19 cellular contexts compared by ENCODE assay signal in genomic region chr11:26572770-26573402, GRCh38. TPM values are rescaled to one million over a fixed set of nuclear protein-coding genes. Genes with fewer than 3 reads are reported as not detected.
DNase-seq lines count a peak whose midpoint lies in the region; ATAC-seq and TF ChIP-seq lines count a peak whose summit lies in the region.
"Had no signal": no experiment of that assay in that cellular context is flagged by ENCODE, and none has a peak within 500 bp of the region (broad histone marks: within the 10 kb centered on the region; RNA-seq: fewer than 3 reads in every experiment).

No MANE protein-coding gene starts in this region.

- no peak overlapping the region for H2BK15ac ChIP-seq in H9 (ENCODE audit: low read depth, low read length)

- no peak overlapping the region for H3K4me3 ChIP-seq in gastroesophageal sphincter
- H3K4me3 ChIP-seq in osteoblast (ENCODE audit: insufficient read depth, low read length): no peak overlapping the region
- H3K4me3 ChIP-seq in CD4-positive, alpha-beta memory T cell (ENCODE audit: low read length in 2 of 2): no peak overlapping the region
- H3K4me3 ChIP-seq: coronary artery had no signal

- H4K20me1 ChIP-seq in H9 (ENCODE audit: control insufficient read depth, insufficient read depth, insufficient read length) (no peaks in the 10 kb centered on the region), osteoblast (ENCODE audit: insufficient read depth, low read length) (no peaks in the 10 kb centered on the region)

- H3K9ac ChIP-seq in H9 (ENCODE audit: extremely low read depth, insufficient read length, low read length): no peak overlapping the region

- H3K56ac ChIP-seq in H9 (ENCODE audit: insufficient read length, low read depth, low read length): no peak overlapping the region

- no peaks in the 10 kb centered on the region for H3K79me1 ChIP-seq in H9 (ENCODE audit: insufficient read depth, low read depth, low read length, poor library complexity, severe bottlenecking)

- no peaks in the 10 kb centered on the region for H3K27me3 ChIP-seq in H9 (ENCODE audit: insufficient read depth, low read length)
- no peaks in the 10 kb centered on the region for H3K27me3 ChIP-seq in gastroesophageal sphincter
- H3K27me3 ChIP-seq in osteoblast (ENCODE audit: insufficient read depth, low read length): no peaks in the 10 kb centered on the region
- no peaks in the 10 kb centered on the region for H3K27me3 ChIP-seq in CD4-positive, alpha-beta memory T cell (ENCODE audit: insufficient read depth, low read length)

- no peak overlapping the region for H2AK5ac ChIP-seq in H9 (ENCODE audit: insufficient read length, low read length)

- no peak overlapping the region for H2BK12ac ChIP-seq in H9 (ENCODE audit: insufficient read length, low read depth, low read length)

- intact Hi-C loops in CD4-positive, alpha-beta memory T cell (cut with micrococcal nuclease): no loop called here

- H4K8ac ChIP-seq in H9 (replicated peaks; ENCODE audit: insufficient read length, low read depth, low read length): no peak overlapping the region

- H3K4me3 Mint-ChIP-seq in H9 (no peak overlapping the region), WTC11 (no peak overlapping the region)
- no peak overlapping the region for H3K4me3 Mint-ChIP-seq in CD4-positive, alpha-beta memory T cell
- H3K4me3 Mint-ChIP-seq: activated naive CD4-positive, alpha-beta T cell treated with anti-CD3 and anti-CD28 coated beads for 36 hours; HFFc6 had no signal

- TF ChIP-seq EP300 in gastroesophageal sphincter (IDR thresholded peaks at IDR 0.05): no peak

- H2AFZ ChIP-seq in H9 (ENCODE audit: low read length) (no peak overlapping the region), osteoblast (ENCODE audit: low read length) (peak overlapping the region; percentile 22)

- H3T11ph ChIP-seq in H9 (ENCODE audit: low read length): no peak overlapping the region

- no peak overlapping the region for H3K18ac ChIP-seq in H9 (ENCODE audit: insufficient read length, low read depth, low read length)

- no peak overlapping the region for H3K23ac ChIP-seq in H9 (ENCODE audit: insufficient read length, low read depth, low read length)

- H3K9me3 ChIP-seq in H9 (ENCODE audit: control insufficient read depth, low read depth, low read length) (no peaks in the 10 kb centered on the region), gastroesophageal sphincter (no peaks in the 10 kb centered on the region), osteoblast (ENCODE audit: low read depth, low read length) (no peaks in the 10 kb centered on the region)
- H3K9me3 ChIP-seq in CD4-positive, alpha-beta memory T cell (ENCODE audit: control insufficient read depth in 1 of 2, low read length in 2 of 2): no peaks in the 10 kb centered on the region

- no peak overlapping the region for H2BK5ac ChIP-seq in H9 (ENCODE audit: insufficient read length, low read length)

- no peak overlapping the region for H2BK120ac ChIP-seq in H9 (ENCODE audit: low read depth, low read length, poor library complexity, severe bottlenecking)

- H4K91ac ChIP-seq in H9 (ENCODE audit: insufficient read length, low read depth, low read length): no peak overlapping the region

- H3K14ac ChIP-seq in H9 (ENCODE audit: insufficient read depth, low read length): no peak overlapping the region

- POLR2A ChIA-PET in WTC11 (lab: Charles Lee): no interaction called here
- POLR2A ChIA-PET in CD4-positive, alpha-beta memory T cell (lab: Charles Lee; ENCODE audit: partially characterized antibody): no interaction called here

- no peak for TF ChIP-seq POLR2A in gastroesophageal sphincter (IDR thresholded peaks at IDR 0.05)

- H3K4me2 ChIP-seq in H9 (ENCODE audit: insufficient read depth, insufficient read length, low read length) (no peak overlapping the region), osteoblast (ENCODE audit: insufficient read depth, low read length) (no peak overlapping the region)

- WGBS in H9 (ENCODE audit: extremely low coverage, insufficient read length, low lambda C conversion rate): no CpG with 5 or more reads among the region's 11 CpGs
- 74 to 80% methylated on average over 5 to 11 of the region's 11 CpGs for WGBS in gastroesophageal sphincter (ENCODE audit: low coverage in 1 of 2), 2 donors

- H3K79me2 ChIP-seq in H9 (ENCODE audit: insufficient read depth, low read length) (no peaks in the 10 kb centered on the region), osteoblast (ENCODE audit: insufficient read depth, low read length) (no peaks in the 10 kb centered on the region)

- peak overlapping the region; percentile 36 to 76 (median 60); a peak in 2 of 7 replicates for H3K27ac Mint-ChIP-seq in H9
- H3K27ac Mint-ChIP-seq in WTC11: peak overlapping the region; percentile 87
- no peak overlapping the region for H3K27ac Mint-ChIP-seq in CD4-positive, alpha-beta memory T cell
- H3K27ac Mint-ChIP-seq: activated naive CD4-positive, alpha-beta T cell treated with anti-CD3 and anti-CD28 coated beads for 36 hours; HFFc6 had no signal

- CTCF ChIA-PET in WTC11 (lab: Charles Lee): interaction anchor here (0.9 to 1.2 kb wide), 2 partner anchors 50 to 288 kb away, joined by 3 read pairs; no protein-coding TSS in a partner anchor
- CTCF ChIA-PET in CD4-positive, alpha-beta memory T cell (lab: Charles Lee; ENCODE audit: partially characterized antibody): no interaction called here

- H3K36me3 Mint-ChIP-seq in H9 (ENCODE audit: insufficient read depth in 1 of 3, low read depth in 3 of 3) (no peaks in the 10 kb centered on the region), WTC11 (no peaks in the 10 kb centered on the region)
- no peaks in the 10 kb centered on the region for H3K36me3 Mint-ChIP-seq in CD4-positive, alpha-beta memory T cell

- H3K4me1 ChIP-seq in H9 (ENCODE audit: insufficient read depth, low read length) (no peaks in the 10 kb centered on the region; the same call in 1 of the 2 replicates), gastroesophageal sphincter (peaks cover 0 to 50% (median 0%) of the 10 kb centered on the region in 3 donors), osteoblast (ENCODE audit: insufficient read depth, low read length) (no peaks in the 10 kb centered on the region)
- H3K4me1 ChIP-seq in CD4-positive, alpha-beta memory T cell (ENCODE audit: insufficient read depth, low read length): no peaks in the 10 kb centered on the region

- no peaks in the 10 kb centered on the region for H3K27me3 Mint-ChIP-seq in H9 (ENCODE audit: low read depth)
- H3K27me3 Mint-ChIP-seq in WTC11 (ENCODE audit: low read depth): no peaks in the 10 kb centered on the region
- H3K27me3 Mint-ChIP-seq in CD4-positive, alpha-beta memory T cell: no peaks in the 10 kb centered on the region

- H3K4ac ChIP-seq in H9 (ENCODE audit: low read depth, low read length): no peak overlapping the region

- DNase-seq in H9 (no peak), WTC11 (ENCODE audit: low spot score) (no peak), osteoblast (ENCODE audit: insufficient read length, low spot score, missing footprints) (no peak)
- DNase-seq in activated CD8-positive, alpha-beta memory T cell treated with anti-CD3 and anti-CD28 coated beads, Interleukin-2, amount 50 U/mL, for 48 hours: no peak
- DNase-seq in CD4-positive, alpha-beta memory T cell: no peak
- DNase-seq in stimulated activated naive CD4-positive, alpha-beta T cell (lab: John Stamatoyannopoulos, UW): no peak
- DNase-seq: activated naive CD4-positive, alpha-beta T cell treated with anti-CD3 and anti-CD28 coated beads for 36 hours; COR-L47; glutamatergic neuron; HFFc6; T-helper 9 cell had no signal

- H3K27ac ChIP-seq in H9 (ENCODE audit: insufficient read length, low read depth, low read length): no peak overlapping the region
- peak overlapping the region in 3 of 4 donors; percentile 43 to 61 (median 46) for H3K27ac ChIP-seq in gastroesophageal sphincter
- no peak overlapping the region for H3K27ac ChIP-seq in osteoblast (ENCODE audit: low read depth, low read length)
- no peak overlapping the region for H3K27ac ChIP-seq in CD4-positive, alpha-beta memory T cell (ENCODE audit: low read depth, low read length)
- H3K27ac ChIP-seq: coronary artery had no signal

- no peak overlapping the region for H4K5ac ChIP-seq in H9 (ENCODE audit: insufficient read length, low read depth, low read length)

- TF ChIP-seq CTCF in H9 (conservative IDR thresholded peaks at IDR 0.05) (no peak), WTC11 (IDR thresholded peaks at IDR 0.05) (no peak), gastroesophageal sphincter (IDR thresholded peaks at IDR 0.05) (no peak), osteoblast (IDR thresholded peaks at IDR 0.05; ENCODE audit: extremely low read depth, low read depth, low read length) (no peak)

- H3K9me3 Mint-ChIP-seq in H9 (no peaks in the 10 kb centered on the region), WTC11 (no peaks in the 10 kb centered on the region)
- peaks cover 0 to 10% (median 3%) of the 10 kb centered on the region in 8 donors for H3K9me3 Mint-ChIP-seq in CD4-positive, alpha-beta memory T cell
- H3K9me3 Mint-ChIP-seq: activated naive CD4-positive, alpha-beta T cell treated with anti-CD3 and anti-CD28 coated beads for 36 hours; HFFc6 had no signal

- no peaks in the 10 kb centered on the region for H3K36me3 ChIP-seq in gastroesophageal sphincter
- no peaks in the 10 kb centered on the region for H3K36me3 ChIP-seq in osteoblast (ENCODE audit: insufficient read depth, low read length)
- H3K36me3 ChIP-seq in CD4-positive, alpha-beta memory T cell (ENCODE audit: insufficient read depth, low read length): no peaks in the 10 kb centered on the region

- ATAC-seq in WTC11 (peak; percentile 51), gastroesophageal sphincter (no peak), HG02970 (IDR thresholded peaks at IDR 0.05; ENCODE audit: low FRiP score, unreplicated experiment) (no peak)

- H2BK20ac ChIP-seq in H9 (ENCODE audit: low read depth, low read length, poor library complexity, severe bottlenecking): no peak overlapping the region

- H3K4me1 Mint-ChIP-seq in H9: peaks cover 15 to 16% of the 10 kb centered on the region in 2 experiments
- peaks cover 20% of the 10 kb centered on the region for H3K4me1 Mint-ChIP-seq in WTC11
- H3K4me1 Mint-ChIP-seq in CD4-positive, alpha-beta memory T cell: no peaks in the 10 kb centered on the region

- no peaks in the 10 kb centered on the region for H3K23me2 ChIP-seq in H9 (ENCODE audit: insufficient read length, low read depth, low read length, poor library complexity, severe bottlenecking)

TF ChIP-seq in WTC11, 78 proteins besides CTCF, POLR2A, EP300 and RAD21 (continues in another document):
- TF ChIP-seq ZNF671 (CRISPR knock-in tag; IDR thresholded peaks at IDR 0.05) (no peak), HMGA2 (CRISPR knock-in tag; IDR thresholded peaks at IDR 0.05) (no peak), TCF7 (CRISPR knock-in tag; IDR thresholded peaks at IDR 0.05; ENCODE audit: low read depth) (no peak), GRHL2 (CRISPR knock-in tag; IDR thresholded peaks at IDR 0.05; ENCODE audit: insufficient replicate concordance, severe bottlenecking) (no peak)

RNA-seq across cellular contexts. Expression of gene MUC15, which starts 0.8 kb away (rescaled TPM):
- total RNA-seq in H9 (2021): not detected in 2 replicates
- not detected in 3 replicates for total RNA-seq in WTC11 (2021)
- 10 to 100 TPM in 1 of 4 donors, 1 to 10 TPM in 1, under 1 TPM in 1, not detected in 1; 0.93 to 10.2 (median 1.1) TPM for total RNA-seq in gastroesophageal sphincter
- not detected in 2 replicates for total RNA-seq in osteoblast
- total RNA-seq in CD4-positive, alpha-beta memory T cell: not detected
- polyA plus RNA-seq in CD4-positive, alpha-beta memory T cell: not detected
- total RNA-seq: activated naive CD4-positive, alpha-beta T cell treated with anti-CD3 and anti-CD28 coated beads for 36 hours; endothelial cell of umbilical vein; G401; HFFc6; HT1080; NCI-H460; subcutaneous adipose tissue had no signal
- polyA plus RNA-seq: endothelial cell of umbilical vein had no signal

Comparison
In these comparisons a context has a peak if more than half of its experiments do, and no peak if none do; other contexts are left out.
1. H3K27ac ChIP-seq: peak in gastroesophageal sphincter (3 of 4); none in H9 (single experiment), osteoblast (single experiment) and CD4-positive, alpha-beta memory T cell (single experiment).
2. H3K27ac Mint-ChIP-seq: peak in H9 (3 of 3) and WTC11 (single experiment); none in CD4-positive, alpha-beta memory T cell (0 of 7).